In genomic region chr13:27126877-27127276, GRCh38 we compare ENCODE assay signal across 22 cellular contexts. TPM values are rescaled to one million over a fixed set of nuclear protein-coding genes. Genes with fewer than 3 reads are reported as not detected.
DNase-seq lines count a peak whose midpoint lies in the region; ATAC-seq and TF ChIP-seq lines count a peak whose summit lies in the region.
"Had no signal": no experiment of that assay in that cellular context is flagged by ENCODE, and none has a peak within 500 bp of the region (broad histone marks: within the 10 kb centered on the region; RNA-seq: fewer than 3 reads in every experiment).

No MANE protein-coding gene starts in this region.

- ATAC-seq in activated CD8-positive, alpha-beta memory T cell treated with anti-CD3 and anti-CD28 coated beads, Interleukin-2, amount 10 ng/mL, durations not matched to agents 7 days and 5 days: no peak
- ATAC-seq in T-helper 17 cell: no peak
- ATAC-seq in HG02642 (IDR thresholded peaks at IDR 0.05; ENCODE audit: poor library complexity, unreplicated experiment): no peak
- ATAC-seq: left lobe of liver had no signal

- peaks cover 65% of the 10 kb centered on the region for H3K4me1 ChIP-seq in muscle layer of colon (ENCODE audit: insufficient read depth, low read length)

- CTCF ChIA-PET in activated CD8-positive, alpha-beta memory T cell treated with anti-CD3 and anti-CD28 coated beads, Interleukin-2, amount 10 ng/mL, durations not matched to agents 7 days and 5 days (lab: Charles Lee): interaction anchor here (0.9 to 2.1 kb wide), 3 partner anchors 12 to 180 kb away, joined by 3 to 8 read pairs (median 3); no protein-coding TSS in a partner anchor
- CTCF ChIA-PET in RWPE1 (lab: Yijun Ruan, JAX): no interaction called here

- H3K36me3 Mint-ChIP-seq in activated CD8-positive, alpha-beta memory T cell treated with anti-CD3 and anti-CD28 coated beads, Interleukin-2, amount 10 ng/mL, durations not matched to agents 7 days and 5 days: peaks cover 68% of the 10 kb centered on the region
- no peaks in the 10 kb centered on the region for H3K36me3 Mint-ChIP-seq in T-helper 17 cell (ENCODE audit: low read depth)

- peak; percentile 14 for TF ChIP-seq CTCF in GM06990 (IDR thresholded peaks at IDR 0.05; ENCODE audit: insufficient read depth, low read length, poor library complexity, severe bottlenecking)
- no peak for TF ChIP-seq CTCF in RWPE1 (conservative IDR thresholded peaks at IDR 0.05; ENCODE audit: low read depth)

- peak; percentile 48 for DNase-seq in activated CD8-positive, alpha-beta memory T cell treated with anti-CD3 and anti-CD28 coated beads, Interleukin-2, amount 10 ng/mL, durations not matched to agents 7 days and 5 days
- no peak for DNase-seq in activated CD8-positive, alpha-beta memory T cell treated with anti-CD3 and anti-CD28 coated beads, Interleukin-2, amount 50 U/mL, for 48 hours
- DNase-seq in GM06990 (ENCODE audit: extremely low read depth, insufficient read length) (no peak), T-helper 17 cell (no peak), RWPE1 (ENCODE audit: low spot score) (no peak), HPDE6-E6E7 (ENCODE audit: extremely low spot score) (no peak)
- DNase-seq: activated effector memory CD4-positive, alpha-beta T cell treated with anti-CD3 and anti-CD28 coated beads, Interleukin-2, amount 50 U/mL, for 16 hours; amniotic stem cell; brain microvascular endothelial cell; GOT3; HFFc6; hypothalamus; mesendoderm; NCI-H1417 treated with DMSO at 0.1 percent for 48 hours; NCI-H2081; NCI-H446; NCI-H82 had no signal

- no peak overlapping the region for H3K4me3 ChIP-seq in GM06990 (replicated peaks; ENCODE audit: low read depth, low read length)
- H3K4me3 ChIP-seq in muscle layer of colon (ENCODE audit: low read depth in 1 of 2, low read length in 2 of 2): no peak overlapping the region
- H3K4me3 ChIP-seq: SK-N-MC, tibial nerve had no signal

- no peaks in the 10 kb centered on the region for H3K9me3 ChIP-seq in T-helper 17 cell (ENCODE audit: control insufficient read depth, low read length, poor library complexity, severe bottlenecking)
- no peaks in the 10 kb centered on the region for H3K9me3 ChIP-seq in muscle layer of colon (ENCODE audit: low read length)

- peaks cover 69% of the 10 kb centered on the region for H3K4me1 Mint-ChIP-seq in activated CD8-positive, alpha-beta memory T cell treated with anti-CD3 and anti-CD28 coated beads, Interleukin-2, amount 10 ng/mL, durations not matched to agents 7 days and 5 days
- peaks cover 38% of the 10 kb centered on the region for H3K4me1 Mint-ChIP-seq in T-helper 17 cell

- POLR2A ChIA-PET in RWPE1 (lab: Yijun Ruan, JAX; ENCODE audit: low non-redundant PET): no interaction called here

- no peaks in the 10 kb centered on the region; the same call in 1 of the 2 replicates for H3K36me3 ChIP-seq in GM06990 (ENCODE audit: control insufficient read depth, insufficient read depth, low read length)
- no peaks in the 10 kb centered on the region for H3K36me3 ChIP-seq in muscle layer of colon (ENCODE audit: insufficient read depth, low read length)
- H3K36me3 ChIP-seq: brain microvascular endothelial cell had no signal

- peak overlapping the region; percentile 55 for H3K27ac Mint-ChIP-seq in activated CD8-positive, alpha-beta memory T cell treated with anti-CD3 and anti-CD28 coated beads, Interleukin-2, amount 10 ng/mL, durations not matched to agents 7 days and 5 days
- peak overlapping the region; percentile 43 for H3K27ac Mint-ChIP-seq in T-helper 17 cell
- H3K27ac Mint-ChIP-seq: HFFc6 had no signal

- H3K27me3 ChIP-seq in GM06990 (replicated peaks; ENCODE audit: control insufficient read depth, insufficient read depth, low read length): no peaks in the 10 kb centered on the region
- H3K27me3 ChIP-seq in muscle layer of colon (ENCODE audit: control insufficient read depth in 1 of 2, insufficient read depth in 2 of 2, low read length in 2 of 2): no peaks in the 10 kb centered on the region
- H3K27me3 ChIP-seq: brain microvascular endothelial cell, tibial nerve had no signal

- peaks cover 17% of the 10 kb centered on the region for H3K9me3 Mint-ChIP-seq in activated CD8-positive, alpha-beta memory T cell treated with anti-CD3 and anti-CD28 coated beads, Interleukin-2, amount 10 ng/mL, durations not matched to agents 7 days and 5 days (ENCODE audit: low read depth)

- peak overlapping the region; percentile 1 for H3K27ac ChIP-seq in muscle layer of colon (ENCODE audit: low read depth, low read length)
- no peak overlapping the region for H3K27ac ChIP-seq in RWPE1
- H3K27ac ChIP-seq: brain microvascular endothelial cell, SK-N-MC, tibial nerve had no signal

- no peaks in the 10 kb centered on the region for H3K27me3 Mint-ChIP-seq in activated CD8-positive, alpha-beta memory T cell treated with anti-CD3 and anti-CD28 coated beads, Interleukin-2, amount 10 ng/mL, durations not matched to agents 7 days and 5 days
- no peaks in the 10 kb centered on the region for H3K27me3 Mint-ChIP-seq in T-helper 17 cell

- H3K9ac ChIP-seq in muscle layer of colon (ENCODE audit: low read length): no peak overlapping the region

- peak overlapping the region; percentile 29 for H3K4me3 Mint-ChIP-seq in activated CD8-positive, alpha-beta memory T cell treated with anti-CD3 and anti-CD28 coated beads, Interleukin-2, amount 10 ng/mL, durations not matched to agents 7 days and 5 days
- H3K4me3 Mint-ChIP-seq in T-helper 17 cell: no peak overlapping the region
- H3K4me3 Mint-ChIP-seq: HFFc6 had no signal

RNA-seq across cellular contexts. Expression of gene USP12, which starts 44.7 kb away (rescaled TPM):
- total RNA-seq in activated CD8-positive, alpha-beta memory T cell treated with anti-CD3 and anti-CD28 coated beads, Interleukin-2, amount 10 ng/mL, durations not matched to agents 7 days and 5 days: 10 to 100 TPM; 32.0 to 38.9 TPM
- 10 to 100 TPM; 36.6 to 44.5 TPM for total RNA-seq in T-helper 17 cell
